In the genomic region with DNA sequence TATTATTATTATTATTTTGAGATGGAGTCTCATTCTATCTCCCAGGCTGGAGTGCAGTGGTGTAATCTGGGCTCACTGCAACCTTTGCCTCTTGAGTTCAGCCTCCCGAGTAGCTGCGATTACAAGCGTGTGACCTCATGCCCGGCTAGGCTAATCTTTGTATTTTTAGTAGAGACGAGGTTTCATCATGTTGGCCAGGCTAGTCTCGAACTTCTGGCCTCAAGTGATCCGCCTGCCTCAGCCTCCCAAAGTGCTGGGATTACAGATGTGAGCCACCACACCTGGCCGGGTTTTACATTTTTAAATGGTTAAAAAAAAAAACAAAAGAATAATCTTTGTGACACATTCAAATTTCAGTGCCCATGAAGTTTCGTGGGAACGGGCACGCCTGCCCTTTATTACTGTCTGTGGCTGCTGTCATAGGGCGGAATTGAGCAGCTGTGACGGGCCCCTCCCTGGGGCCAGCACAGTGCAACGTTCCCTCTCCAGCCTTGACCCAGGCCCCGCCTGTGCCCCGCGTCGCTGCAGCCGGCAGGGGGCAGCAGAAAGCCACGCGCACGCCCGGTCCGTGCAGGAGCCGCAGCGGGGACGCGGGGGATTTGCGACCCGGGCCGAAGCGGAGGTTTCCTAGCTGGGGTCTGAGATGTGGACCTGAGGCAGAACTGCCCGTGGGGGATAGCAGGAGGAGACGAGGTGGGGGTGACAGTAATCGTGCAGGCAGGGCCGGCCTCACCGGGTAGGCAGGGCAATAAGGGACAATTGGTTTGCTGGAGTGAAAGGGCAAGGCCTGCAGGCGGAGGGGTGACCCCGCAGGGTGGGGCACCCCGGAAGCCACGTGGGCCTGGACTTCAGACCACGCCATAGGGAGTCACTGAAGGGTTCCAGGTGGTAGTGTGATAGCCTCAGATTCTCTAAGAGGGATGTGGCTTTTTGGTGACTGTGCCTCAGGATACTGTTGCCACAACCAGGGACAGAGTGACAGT, we compare ENCODE assay signal across 8 cellular contexts. TPM values are rescaled to one million over a fixed set of nuclear protein-coding genes. Genes with fewer than 3 reads are reported as not detected.
DNase-seq lines count a peak whose midpoint lies in the region; ATAC-seq and TF ChIP-seq lines count a peak whose summit lies in the region.

No MANE protein-coding gene starts in this region.

- peak overlapping the region; percentile 83 to 93 for H3K4me3 Mint-ChIP-seq in CD14-positive monocyte

- peak overlapping the region; percentile 66 to 93 (median 85) for H3K27ac Mint-ChIP-seq in CD14-positive monocyte

- H3K9me3 ChIP-seq in NT2/D1 (ENCODE audit: insufficient read depth, low read length): no peaks in the 10 kb centered on the region

- peaks cover 8% of the 10 kb centered on the region for H3K27me3 ChIP-seq in NT2/D1 (ENCODE audit: insufficient read depth, insufficient read length)

- H3K27me3 Mint-ChIP-seq in CD14-positive monocyte (ENCODE audit: low read depth in 3 of 3): peaks cover 0 to 3% (median 0%) of the 10 kb centered on the region in 3 donors

- peak overlapping the region; percentile 1 for H3K9ac ChIP-seq in NT2/D1 (ENCODE audit: insufficient read length, low read depth)

- peaks cover 16 to 23% of the 10 kb centered on the region in 2 donors for H3K36me3 Mint-ChIP-seq in CD14-positive monocyte

- ATAC-seq in GM19328 (IDR thresholded peaks at IDR 0.05; ENCODE audit: unreplicated experiment) (peak; percentile 94), HG03442 (IDR thresholded peaks at IDR 0.05; ENCODE audit: unreplicated experiment) (peak; percentile 95)

- peak; percentile 99 for TF ChIP-seq CTCF in CD14-positive monocyte (IDR thresholded peaks at IDR 0.05)
- TF ChIP-seq CTCF in epithelial cell of esophagus (IDR thresholded peaks at IDR 0.05; ENCODE audit: insufficient read depth, low read depth, low read length, missing control alignments): peak; percentile 73

- peaks cover 5% of the 10 kb centered on the region for H3K4me1 ChIP-seq in NT2/D1 (ENCODE audit: insufficient read depth, insufficient read length)

- peaks cover 18% of the 10 kb centered on the region for H3K4me1 Mint-ChIP-seq in CD14-positive monocyte

- intact Hi-C loops in CD14-positive monocyte (cut with micrococcal nuclease): loop anchor here (1.0 to 10.0 kb wide), 5 partner anchors 58 to 431 kb away; no protein-coding TSS in a partner anchor

- H3K9me3 Mint-ChIP-seq in CD14-positive monocyte: no peaks in the 10 kb centered on the region

- H3K36me3 ChIP-seq in NT2/D1 (ENCODE audit: insufficient read depth, insufficient read length, low read length): no peaks in the 10 kb centered on the region

- H3K4me3 ChIP-seq in NT2/D1 (ENCODE audit: insufficient read length, low read depth) (no peak overlapping the region), epithelial cell of esophagus (ENCODE audit: low read length) (peak overlapping the region; percentile 38)

- DNase-seq in CD14-positive monocyte (ENCODE audit: low spot score) (peak; percentile 86), NT2/D1 (ENCODE audit: low read depth, low spot score) (no peak), epithelial cell of esophagus (ENCODE audit: low read depth) (peak; percentile 77), mucosa of gallbladder (ENCODE audit: low spot score) (peak; percentile 79)
- peak; percentile 91 for DNase-seq in activated CD8-positive, alpha-beta memory T cell treated with anti-CD3 and anti-CD28 coated beads, Interleukin-2, amount 50 U/mL, for 48 hours
- DNase-seq in stimulated activated CD8-positive, alpha-beta memory T cell treated with anti-CD3 and anti-CD28 coated beads, Interleukin-4, amount 100 ng/mL, for 4 hours (ENCODE audit: low read depth in 2 of 2, low spot score in 1 of 2): peak; percentile 46 to 49

RNA-seq across cellular contexts. Expression of a gene that starts 54.3 kb away (rescaled TPM):
- 10 to 100 TPM; 14.6 to 14.8 TPM for polyA plus RNA-seq in CD14-positive monocyte
- total RNA-seq in mucosa of gallbladder: 4.1 TPM

RNA-seq across cellular contexts. Expression of a gene that starts 59.6 kb away (rescaled TPM):
- 100 to 1,000 TPM; 286 to 287 TPM for polyA plus RNA-seq in CD14-positive monocyte
- 155 TPM for total RNA-seq in mucosa of gallbladder
